8 cellular contexts compared by ENCODE assay signal in the genomic region with DNA sequence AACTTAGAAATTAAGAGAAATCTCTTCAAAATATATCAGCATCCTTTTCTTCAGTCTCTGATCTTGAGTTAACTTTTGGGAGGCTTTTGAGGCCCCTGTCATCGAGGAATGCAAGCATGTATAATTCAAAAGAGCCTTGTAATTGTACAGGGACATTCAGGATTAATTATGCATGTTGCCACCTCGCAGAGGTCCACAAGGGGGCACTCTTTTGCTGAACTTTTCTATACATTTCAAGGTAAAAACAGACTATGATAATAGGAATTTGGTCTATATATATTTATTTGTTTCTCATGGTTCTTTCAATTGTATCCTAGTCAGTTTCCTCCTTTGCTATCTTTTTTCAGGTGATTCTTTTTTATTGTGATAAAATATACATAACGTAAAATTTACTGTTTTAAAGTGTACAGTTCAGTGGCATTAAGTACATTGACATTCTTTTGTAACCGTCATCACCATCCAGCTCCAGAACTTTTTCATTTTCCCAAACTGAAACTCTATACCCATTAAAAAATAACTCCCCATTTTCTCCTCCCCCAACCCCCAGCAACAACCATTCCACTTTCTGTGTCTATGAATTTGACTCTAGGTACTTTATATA. TPM values are rescaled to one million over a fixed set of nuclear protein-coding genes. Genes with fewer than 3 reads are reported as not detected.
DNase-seq lines count a peak whose midpoint lies in the region; ATAC-seq, FAIRE-seq and TF ChIP-seq lines count a peak whose summit lies in the region.

No MANE protein-coding gene starts in this region.

- no peaks in the 10 kb centered on the region for H3K27me3 ChIP-seq in small intestine (ENCODE audit: control insufficient read depth in 2 of 2, insufficient read depth in 2 of 2, low read length in 2 of 2)

- DNase-seq in DMS53 treated with DMSO at 0.1 percent for 48 hours (lab: John Stamatoyannopoulos, UW; ENCODE audit: unreplicated experiment): peak; percentile 69
- peak; percentile 77 for DNase-seq in OCI-LY7 (ENCODE audit: low spot score)
- DNase-seq in activated naive CD4-positive, alpha-beta T cell treated with Interleukin-2 at 50 U/mL for 16 hours: peak; percentile 56
- DNase-seq in left cardiac atrium: peak; percentile 43
- DNase-seq in small intestine: peak; percentile 37
- no peak for DNase-seq in T1000 (lab: John Stamatoyannopoulos, UW)

- CTCF ChIA-PET in OCI-LY7 (lab: Charles Lee; ENCODE audit: unreplicated experiment): no interaction called here

- H3K9me2 ChIP-seq in OCI-LY7 (ENCODE audit: insufficient read depth, low read length): no peaks in the 10 kb centered on the region

- BruUV-seq in OCI-LY7 (replicated peaks; lab: Mats Ljungman, UMichigan): no TSS peak

- ATAC-seq in HG02885 (IDR thresholded peaks at IDR 0.05; ENCODE audit: poor library complexity, unreplicated experiment) (peak; percentile 78), left cardiac atrium (peak in 1 of 2 donors; percentile 30), HG03457 (IDR thresholded peaks at IDR 0.05; ENCODE audit: unreplicated experiment) (no peak)

- H3K4me1 ChIP-seq in OCI-LY7 (ENCODE audit: insufficient read depth, low read length, poor library complexity, severe bottlenecking) (peaks cover 16% of the 10 kb centered on the region), small intestine (ENCODE audit: control insufficient read depth in 2 of 2, insufficient read depth in 1 of 2, low read depth in 1 of 2, low read length in 1 of 2) (no peaks in the 10 kb centered on the region)

- FAIRE-seq in small intestine (lab: Jason Lieb, UNC): peak; percentile 39

- H3K4me3 ChIP-seq in OCI-LY7 (ENCODE audit: low read depth, low read length, poor library complexity, severe bottlenecking) (no peak overlapping the region), small intestine (ENCODE audit: low read depth in 1 of 2, low read length in 2 of 2) (no peak overlapping the region)

- no peaks in the 10 kb centered on the region for H3K79me2 ChIP-seq in OCI-LY7 (ENCODE audit: insufficient read depth, low read depth, low read length)

- H3K27ac ChIP-seq in OCI-LY7 (ENCODE audit: low read depth, low read length, poor library complexity, severe bottlenecking): no peak overlapping the region
- no peak overlapping the region for H3K27ac ChIP-seq in small intestine (ENCODE audit: low read depth in 1 of 2, low read length in 1 of 2)

- POLR2A ChIA-PET in OCI-LY7 (lab: Charles Lee): interaction anchor here (0.6 to 1.4 kb wide), 3 partner anchors 141 to 163 kb away, joined by 3 read pairs; no protein-coding TSS in a partner anchor

- H3K9me3 ChIP-seq in OCI-LY7 (ENCODE audit: low read length) (no peaks in the 10 kb centered on the region), small intestine (ENCODE audit: control insufficient read depth, low read depth) (no peaks in the 10 kb centered on the region)

- 33 to 35% (median 34%) methylated on average over 4 of the region's 4 CpGs for WGBS in small intestine, 3 donors

- H2AFZ ChIP-seq in OCI-LY7 (ENCODE audit: low read length): peak overlapping the region; percentile 29; the same call in 1 of the 2 replicates

- peak; percentile 98 for TF ChIP-seq CTCF in OCI-LY7 (conservative IDR thresholded peaks at IDR 0.05; ENCODE audit: low read length)

- H3K4me2 ChIP-seq in OCI-LY7 (ENCODE audit: low read length): no peak overlapping the region

- H4K20me1 ChIP-seq in OCI-LY7 (ENCODE audit: insufficient read depth, low read length): no peaks in the 10 kb centered on the region

- intact Hi-C loops in OCI-LY7 (cut with micrococcal nuclease; ENCODE audit: unreplicated experiment): loop anchor here (1.0 to 2.0 kb wide), 3 partner anchors 72 to 222 kb away; a partner anchor contains a TSS
- intact Hi-C loops in left cardiac atrium (cut with DNase I): loop anchor here in 1 of 2 donors (5.0 to 10.0 kb wide), 2 partner anchors 159 to 772 kb away; no protein-coding TSS in a partner anchor

- no peaks in the 10 kb centered on the region for H3K36me3 ChIP-seq in OCI-LY7 (ENCODE audit: insufficient read depth, low read length)
- no peaks in the 10 kb centered on the region for H3K36me3 ChIP-seq in small intestine (ENCODE audit: control insufficient read depth in 2 of 2, insufficient read depth in 2 of 2, low read length in 2 of 2)

RNA-seq across cellular contexts. Expression of a gene that starts 47.0 kb away (rescaled TPM):
- total RNA-seq in OCI-LY7 (2014; rRNA removed; shearing (Covaris generic)): 14.1 and 16.5 TPM in 2 replicates
- total RNA-seq in OCI-LY7 (2022) (12.4 and 13.3 TPM in 2 replicates), left cardiac atrium (10 to 100 TPM in 1 of 2 donors, 1 to 10 TPM in 1; 6.4 to 16.3 TPM)
- 1 to 10 TPM; 1.1 to 4.3 (median 1.8) TPM for polyA plus RNA-seq in small intestine
